Comparison of ENCODE assay signal across 11 cellular contexts in the genomic region with DNA sequence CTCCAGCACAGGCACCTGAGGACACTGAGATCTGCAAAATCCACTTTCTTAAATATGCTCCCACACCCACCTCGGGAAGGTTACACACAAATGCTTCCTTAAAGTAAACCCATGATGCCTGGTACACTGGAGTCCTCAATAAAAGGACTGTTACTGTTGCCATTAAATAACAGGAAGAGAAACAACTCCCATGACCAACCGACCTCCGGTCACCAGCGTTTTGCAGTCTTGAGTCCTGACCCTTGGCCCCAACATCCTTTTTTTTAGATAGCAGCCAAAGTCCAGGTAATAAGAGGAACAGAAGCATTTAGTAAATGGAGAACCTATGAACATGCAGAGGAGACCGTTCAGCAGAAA. TPM values are rescaled to one million over a fixed set of nuclear protein-coding genes. Genes with fewer than 3 reads are reported as not detected.
DNase-seq lines count a peak whose midpoint lies in the region; ATAC-seq, FAIRE-seq and TF ChIP-seq lines count a peak whose summit lies in the region.
"Had no signal": no experiment of that assay in that cellular context is flagged by ENCODE, and none has a peak within 500 bp of the region (broad histone marks: within the 10 kb centered on the region; RNA-seq: fewer than 3 reads in every experiment).

No MANE protein-coding gene starts in this region.

- no peaks in the 10 kb centered on the region for H3K79me2 ChIP-seq in K562 (ENCODE audit: control insufficient read depth, insufficient read depth, low read length)

- no peak for DNase-seq in stimulated activated naive CD8-positive, alpha-beta T cell treated with anti-CD3 and anti-CD28 coated beads, Interleukin-15, Interleukin-2, amounts not matched to agents 100 U/mL and 50 U/mL, for 24 hours
- DNase-seq in K562 (ENCODE audit: extremely low read depth in 1 of 4, low spot score in 3 of 4) (no peak), foreskin melanocyte (no peak)
- DNase-seq: islet precursor cell, NCI-H526 treated with DMSO at 0.1 percent for 48 hours, psoas muscle had no signal

- H3K36me3 ChIP-seq in K562 (ENCODE audit: control insufficient read depth, insufficient read depth, low read length): no peaks in the 10 kb centered on the region
- no peaks in the 10 kb centered on the region for H3K36me3 ChIP-seq in muscle layer of duodenum (ENCODE audit: control insufficient read depth in 1 of 2, insufficient read depth in 2 of 2, low read length in 2 of 2)

- no peak for ATAC-seq in stimulated activated naive CD8-positive, alpha-beta T cell treated with anti-CD3 and anti-CD28 coated beads, Interleukin-15, Interleukin-2, amounts not matched to agents 100 U/mL and 50 U/mL, for 24 hours
- ATAC-seq in K562 (no peak), HG03469 (IDR thresholded peaks at IDR 0.05; ENCODE audit: unreplicated experiment) (no peak), GM21619 (IDR thresholded peaks at IDR 0.05; ENCODE audit: unreplicated experiment) (no peak), HG02610 (IDR thresholded peaks at IDR 0.05; ENCODE audit: unreplicated experiment) (no peak)

- H3K9me3 Mint-ChIP-seq in stimulated activated naive CD8-positive, alpha-beta T cell treated with anti-CD3 and anti-CD28 coated beads, Interleukin-15, Interleukin-2, amounts not matched to agents 100 ng/mL and 50 ng/mL, for 24 hours: no peaks in the 10 kb centered on the region

- TF ChIP-seq EP300 in K562 (IDR thresholded peaks at IDR 0.05; ENCODE audit: low read length): no peak

- TF ChIP-seq POLR2A in K562 (conservative IDR thresholded peaks at IDR 0.05): no peak

- no peak for TF ChIP-seq CTCF in K562 (IDR thresholded peaks at IDR 0.05 in 2 of 3, conservative IDR thresholded peaks at IDR 0.05 in 1 of 3; ENCODE audit: insufficient read depth in 2 of 3, low read depth in 1 of 3, low read length in 3 of 3)

- CTCF ChIA-PET in K562 (lab: Yijun Ruan, JAX; ENCODE audit: low intra/inter-chr PET ratio): no interaction called here

- H4K20me1 ChIP-seq in K562 (replicated peaks; ENCODE audit: control insufficient read depth, insufficient read depth, low read length): no peaks in the 10 kb centered on the region

- POLR2A ChIA-PET in K562 (lab: Yijun Ruan, JAX): interaction anchor here (1.0 kb wide), 1 partner anchor 76 kb away, joined by 3 read pairs; no protein-coding TSS in a partner anchor

- H3K27me3 ChIP-seq in K562 (ENCODE audit: control insufficient read depth in 2 of 2, insufficient read depth in 2 of 2, low read length in 2 of 2) (no peaks in the 10 kb centered on the region), muscle layer of duodenum (ENCODE audit: low read depth, low read length) (no peaks in the 10 kb centered on the region)

- 23% methylated on average over 5 of the region's 5 CpGs for WGBS in K562 (ENCODE audit: insufficient coverage, low coverage, missing lambda C conversion rate)

- no peaks in the 10 kb centered on the region for H3K27me3 Mint-ChIP-seq in stimulated activated naive CD8-positive, alpha-beta T cell treated with anti-CD3 and anti-CD28 coated beads, Interleukin-15, Interleukin-2, amounts not matched to agents 100 ng/mL and 50 ng/mL, for 24 hours

- no TSS peak for BruUV-seq in K562 (replicated peaks; lab: Mats Ljungman, UMichigan)

- H3K27ac Mint-ChIP-seq in stimulated activated naive CD8-positive, alpha-beta T cell treated with anti-CD3 and anti-CD28 coated beads, Interleukin-15, Interleukin-2, amounts not matched to agents 100 ng/mL and 50 ng/mL, for 24 hours: peak overlapping the region; percentile 75

- peaks cover 10% of the 10 kb centered on the region for H3K36me3 Mint-ChIP-seq in stimulated activated naive CD8-positive, alpha-beta T cell treated with anti-CD3 and anti-CD28 coated beads, Interleukin-15, Interleukin-2, amounts not matched to agents 100 ng/mL and 50 ng/mL, for 24 hours (ENCODE audit: low read depth)

- peak overlapping the region; percentile 30; the same call in 1 of the 3 replicates for H3K27ac ChIP-seq in K562 (ENCODE audit: extremely low read depth, low read depth, low read length)
- peak overlapping the region; percentile 14 for H3K27ac ChIP-seq in muscle layer of duodenum (ENCODE audit: low read length)

- H3K9ac ChIP-seq in K562 (ENCODE audit: insufficient read depth in 1 of 2, low read depth in 2 of 2, low read length in 2 of 2): peak overlapping the region in 1 of 2 experiments; percentile 52; a peak in 2 of 4 replicates

- no peaks in the 10 kb centered on the region for H3K9me1 ChIP-seq in K562 (ENCODE audit: control insufficient read depth, insufficient read depth, low read length)

- peak overlapping the region; percentile 59 for H3K4me3 Mint-ChIP-seq in stimulated activated naive CD8-positive, alpha-beta T cell treated with anti-CD3 and anti-CD28 coated beads, Interleukin-15, Interleukin-2, amounts not matched to agents 100 ng/mL and 50 ng/mL, for 24 hours

- no peak for TF ChIP-seq RAD21 in K562 (CRISPR knock-in tag; conservative IDR thresholded peaks at IDR 0.05 in 1 of 2, IDR thresholded peaks at IDR 0.05 in 1 of 2)

- in situ Hi-C loops in K562 (cut with MboI): no loop called here

- H2AFZ ChIP-seq in K562 (ENCODE audit: low read depth, low read length): no peak overlapping the region

- H3K4me1 ChIP-seq in K562 (replicated peaks in 1 of 2; ENCODE audit: control insufficient read depth in 2 of 2, insufficient read depth in 2 of 2, low read length in 2 of 2) (peaks cover 14 to 15% of the 10 kb centered on the region in 2 experiments), muscle layer of duodenum (ENCODE audit: control insufficient read depth in 1 of 2, insufficient read depth in 2 of 2, low read length in 2 of 2) (peaks cover 4 to 20% of the 10 kb centered on the region in 2 donors)
- H3K4me1 ChIP-seq: psoas muscle had no signal

- H3K4me2 ChIP-seq in K562 (ENCODE audit: insufficient read depth, low read length): no peak overlapping the region

- H3K4me1 Mint-ChIP-seq in stimulated activated naive CD8-positive, alpha-beta T cell treated with anti-CD3 and anti-CD28 coated beads, Interleukin-15, Interleukin-2, amounts not matched to agents 100 ng/mL and 50 ng/mL, for 24 hours (ENCODE audit: low read depth): peaks cover 80% of the 10 kb centered on the region

- no peak for FAIRE-seq in K562 (lab: Jason Lieb, UNC)

- H3K9me3 ChIP-seq in K562 (replicated peaks; ENCODE audit: control insufficient read depth, insufficient read depth, low read depth, low read length) (no peaks in the 10 kb centered on the region), muscle layer of duodenum (ENCODE audit: control insufficient read depth in 1 of 2, low read length in 2 of 2) (no peaks in the 10 kb centered on the region)
- H3K9me3 ChIP-seq: psoas muscle had no signal

- intact Hi-C loops in K562 (cut with micrococcal nuclease): no loop called here

- no peak overlapping the region for H3K4me3 ChIP-seq in K562
- H3K4me3 ChIP-seq in muscle layer of duodenum (ENCODE audit: low read depth in 1 of 2, low read length in 2 of 2): no peak overlapping the region
- H3K4me3 ChIP-seq: psoas muscle had no signal

TF ChIP-seq in K562, 482 proteins besides CTCF, POLR2A, EP300 and RAD21 (continues in another document):
- TF ChIP-seq PML (IDR thresholded peaks at IDR 0.05; ENCODE audit: low read length): no peak
- TF ChIP-seq, protein P1, sequence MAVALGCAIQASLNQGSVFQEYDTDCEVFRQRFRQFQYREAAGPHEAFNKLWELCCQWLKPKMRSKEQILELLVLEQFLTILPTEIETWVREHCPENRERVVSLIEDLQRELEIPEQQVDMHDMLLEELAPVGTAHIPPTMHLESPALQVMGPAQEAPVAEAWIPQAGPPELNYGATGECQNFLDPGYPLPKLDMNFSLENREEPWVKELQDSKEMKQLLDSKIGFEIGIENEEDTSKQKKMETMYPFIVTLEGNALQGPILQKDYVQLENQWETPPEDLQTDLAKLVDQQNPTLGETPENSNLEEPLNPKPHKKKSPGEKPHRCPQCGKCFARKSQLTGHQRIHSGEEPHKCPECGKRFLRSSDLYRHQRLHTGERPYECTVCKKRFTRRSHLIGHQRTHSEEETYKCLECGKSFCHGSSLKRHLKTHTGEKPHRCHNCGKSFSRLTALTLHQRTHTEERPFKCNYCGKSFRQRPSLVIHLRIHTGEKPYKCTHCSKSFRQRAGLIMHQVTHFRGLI (CRISPR knock-in tag; IDR thresholded peaks at IDR 0.05): no peak

RNA-seq across cellular contexts. Expression of a gene that starts 42.4 kb away (rescaled TPM):
- 21.8 and 42.6 TPM in 2 replicates for total RNA-seq in K562 (2011; cell fraction: chromatin; rRNA removed; ENCODE audit: low replicate concordance)
- 17.2 and 21.1 TPM in 2 replicates for total RNA-seq in K562 (2011; cell fraction: nucleolus; rRNA removed)
- 16.6 and 19.4 TPM in 2 replicates for total RNA-seq in K562 (2011; cell fraction: nucleoplasm; rRNA removed)
- total RNA-seq in K562 (2014; rRNA removed): 17.3 and 23.0 TPM in 2 replicates
- 10.8 and 24.0 TPM in 2 replicates for total RNA-seq in K562 (2014; rRNA removed; fragmentation: Illumina TruSeq; extraction: Trizol)
- total RNA-seq in K562 (2015; rRNA removed; fragmentation: Illumina TruSeq; extraction: Trizol): 22.6 and 26.8 TPM in 2 replicates
- total RNA-seq in K562 (2021): 39.2 and 41.1 TPM in 2 replicates
- polyA plus RNA-seq in K562 (2011; rRNA removed): 23.0 and 36.9 TPM in 2 replicates
- 40.7 and 44.0 TPM in 2 replicates for polyA plus RNA-seq in K562 (2011; cell fraction: cytosol; rRNA removed)
- polyA plus RNA-seq in K562 (2011; cell fraction: nucleus; rRNA removed): 23.5 and 26.5 TPM in 2 replicates
- polyA plus RNA-seq in K562 (2012): 38.5 and 49.5 TPM in 2 replicates
- polyA plus RNA-seq in K562 (2014; fragmentation: Illumina TruSeq; extraction: Trizol): 32.4 and 32.6 TPM in 2 replicates
- polyA plus RNA-seq in K562 (2014; fragmentation: Nextera tagmentation; extraction: Ambion mirVana): 1 to 10 TPM; 1.2 to 1.5 TPM
- polyA plus RNA-seq in K562 (2014; rRNA removed): 22.4 and 28.7 TPM in 2 replicates
- 44.8 and 48.1 TPM in 2 replicates for polyA minus RNA-seq in K562 (2011; rRNA and poly(A)+ RNA removed)
- polyA minus RNA-seq in K562 (2011; cell fraction: cytosol; rRNA and poly(A)+ RNA removed): 34.7 and 38.7 TPM in 2 replicates
- 7.5 and 23.8 TPM in 2 replicates for polyA minus RNA-seq in K562 (2011; cell fraction: nucleus; rRNA and poly(A)+ RNA removed)
